In genomic region chr16:4097826-4098240, GRCh38 we compare ENCODE assay signal across 23 cellular contexts. TPM values are rescaled to one million over a fixed set of nuclear protein-coding genes. Genes with fewer than 3 reads are reported as not detected.
A peak's percentile ranks its signal among the peaks of the same experiment; 100 is the strongest.
DNase-seq lines count a peak whose midpoint lies in the region; ATAC-seq and TF ChIP-seq lines count a peak whose summit lies in the region.
"Had no signal": no experiment of that assay in that cellular context is flagged by ENCODE, and none has a peak within 500 bp of the region (broad histone marks: within the 10 kb centered on the region; RNA-seq: fewer than 3 reads in every experiment).

No MANE protein-coding gene starts in this region.

- H3K27ac ChIP-seq in VCaP (peak overlapping the region; percentile 33; the same call in 1 of the 2 replicates), psoas muscle (peak overlapping the region; percentile 54), spleen (no peak overlapping the region)
- H3K27ac ChIP-seq: epithelial cell of prostate, SJSA1 had no signal

- ATAC-seq in psoas muscle (no peak), HG02759 (IDR thresholded peaks at IDR 0.05; ENCODE audit: unreplicated experiment) (no peak)
- no peak for ATAC-seq in effector memory CD8-positive, alpha-beta T cell (replicated peaks)
- ATAC-seq: stimulated activated naive CD8-positive, alpha-beta T cell treated with anti-CD3 and anti-CD28 coated beads, Interleukin-15, amount 100 ng/mL, for 72 hours had no signal

- peaks cover 10% of the 10 kb centered on the region for H3K36me3 Mint-ChIP-seq in effector memory CD8-positive, alpha-beta T cell (ENCODE audit: insufficient read depth)

- WGBS in psoas muscle, 3 donors, result 76 to 88% (median 77%) methylated on average over 4 of the region's 4 CpGs
- WGBS in spleen, 5 donors, result 70 to 84% (median 78%) methylated on average over 4 of the region's 4 CpGs

- intact Hi-C loops in psoas muscle (cut with DNase I) (loop anchor here in 1 of 2 donors (5.0 kb wide), 1 partner anchor 116 kb away; no protein-coding TSS in a partner anchor), spleen (cut with DNase I; ENCODE audit: low total_unique reads) (no loop called here)

- H3K36me3 ChIP-seq in psoas muscle (ENCODE audit: insufficient read depth in 1 of 2, low read depth in 1 of 2), result no peaks in the 10 kb centered on the region
- peaks cover 0 to 5% (median 0%) of the 10 kb centered on the region in 6 donors for H3K36me3 ChIP-seq in spleen
- H3K36me3 ChIP-seq: ascending aorta had no signal

- H3K27me3 ChIP-seq in psoas muscle (ENCODE audit: insufficient read depth in 3 of 3, low read length in 2 of 3), result no peaks in the 10 kb centered on the region
- H3K27me3 ChIP-seq in spleen (replicated peaks in 1 of 7), result no peaks in the 10 kb centered on the region
- H3K27me3 ChIP-seq: ascending aorta, SJSA1 had no signal

- H3K4me1 ChIP-seq in psoas muscle (peaks cover 34% of the 10 kb centered on the region), spleen (peaks cover 0 to 24% (median 8%) of the 10 kb centered on the region in 6 donors)

- H3K27me3 Mint-ChIP-seq in effector memory CD8-positive, alpha-beta T cell, result no peaks in the 10 kb centered on the region

- H3K9me3 Mint-ChIP-seq in effector memory CD8-positive, alpha-beta T cell, result no peaks in the 10 kb centered on the region
- H3K9me3 Mint-ChIP-seq: immature natural killer cell; stimulated activated naive CD8-positive, alpha-beta T cell treated with anti-CD3 and anti-CD28 coated beads, Interleukin-15, amount 100 ng/mL, for 72 hours had no signal

- H3K4me3 ChIP-seq in fibroblast of pulmonary artery (replicated peaks; ENCODE audit: low read depth, low read length) (no peak overlapping the region), psoas muscle (no peak overlapping the region), spleen (no peak overlapping the region)
- H3K4me3 ChIP-seq: ascending aorta, SJSA1 had no signal

- peaks cover 10 to 18% of the 10 kb centered on the region in 2 donors for H3K4me1 Mint-ChIP-seq in effector memory CD8-positive, alpha-beta T cell (ENCODE audit: low read depth in 2 of 2)
- H3K4me1 Mint-ChIP-seq: stimulated activated naive CD8-positive, alpha-beta T cell treated with anti-CD3 and anti-CD28 coated beads, Interleukin-15, amount 100 ng/mL, for 72 hours had no signal

- no peak overlapping the region for H3K4me3 Mint-ChIP-seq in effector memory CD8-positive, alpha-beta T cell
- H3K4me3 Mint-ChIP-seq: immature natural killer cell; nephron progenitor cell; stimulated activated naive CD8-positive, alpha-beta T cell treated with anti-CD3 and anti-CD28 coated beads, Interleukin-15, amount 100 ng/mL, for 72 hours had no signal

- H3K27ac Mint-ChIP-seq in effector memory CD8-positive, alpha-beta T cell, result no peak overlapping the region
- H3K27ac Mint-ChIP-seq: nephron progenitor cell; stimulated activated naive CD8-positive, alpha-beta T cell treated with anti-CD3 and anti-CD28 coated beads, Interleukin-15, amount 100 ng/mL, for 72 hours had no signal

- H3K9me3 ChIP-seq in psoas muscle (no peaks in the 10 kb centered on the region), spleen (no peaks in the 10 kb centered on the region)
- H3K9me3 ChIP-seq: ascending aorta, SJSA1 had no signal

- TF ChIP-seq CTCF in VCaP (conservative IDR thresholded peaks at IDR 0.05) (no peak), fibroblast of pulmonary artery (IDR thresholded peaks at IDR 0.05; ENCODE audit: low read length, missing control alignments) (no peak), psoas muscle (IDR thresholded peaks at IDR 0.05) (no peak), spleen (IDR thresholded peaks at IDR 0.05 in 8 of 11, conservative IDR thresholded peaks at IDR 0.05 in 3 of 11) (no peak)

- DNase-seq in EH (ENCODE audit: low read depth) (peak; percentile 76), fibroblast of pulmonary artery (ENCODE audit: low read depth) (peak; percentile 70), psoas muscle (no peak), spleen (no peak), NCI-H226 (no peak)
- DNase-seq in effector memory CD8-positive, alpha-beta T cell, result no peak
- DNase-seq: activated CD4-positive, alpha-beta T cell treated with anti-CD3 and anti-CD28 coated beads for 4 hours; activated CD8-positive, alpha-beta memory T cell treated with anti-CD3 and anti-CD28 coated beads, Interleukin-2, amount 50 U/mL, for 4 hours; activated gamma-delta T cell treated with Interleukin-2 at 50 U/mL for 16 hours; Calu3; GF-D8; glutamatergic neuron; immature natural killer cell; mammary epithelial cell; NCI-H2029 treated with DMSO at 0.1 percent for 48 hours; NCI-H510A treated with DMSO at 0.1 percent for 48 hours; nephron progenitor cell; stimulated activated naive CD8-positive, alpha-beta T cell treated with anti-CD3 and anti-CD28 coated beads, Interleukin-15, amount 100 ng/mL, for 72 hours had no signal

- no peak for TF ChIP-seq POLR2A in spleen (IDR thresholded peaks at IDR 0.05)

RNA-seq across cellular contexts. Expression of gene ADCY9, which starts 18.4 kb away (rescaled TPM):
- total RNA-seq in psoas muscle (10 to 100 TPM; 43.6 to 77.8 (median 51.9) TPM), spleen (10 to 100 TPM in 5 of 7 donors, 1 to 10 TPM in 2; 8.3 to 23.0 (median 14.9) TPM)
- polyA plus RNA-seq in psoas muscle (100 to 1,000 TPM in 1 of 3 donors, 10 to 100 TPM in 1, 1 to 10 TPM in 1; 9.0 to 134 (median 32.8) TPM), spleen (1 to 10 TPM in 2 of 3 donors, under 1 TPM in 1; 0.70 to 2.9 (median 1.2) TPM)

Comparison
In these comparisons a context has a peak if more than half of its experiments do, and no peak if none do; other contexts are left out.
1. DNase-seq: peak in EH (single experiment) and fibroblast of pulmonary artery (single experiment); none in psoas muscle (0 of 2), spleen (single experiment), effector memory CD8-positive, alpha-beta T cell (0 of 3) and NCI-H226 (single experiment).
2. H3K27ac ChIP-seq: peak in VCaP (single experiment) and psoas muscle (single experiment); none in spleen (0 of 8).